ENCODE assay signal across 3 cellular contexts in genomic region chr10:130658687-130659290, GRCh38.
"Had no signal": no experiment of that assay in that cellular context is flagged by ENCODE, and none has a peak within 500 bp of the region (broad histone marks: within the 10 kb centered on the region; RNA-seq: fewer than 3 reads in every experiment).

No MANE protein-coding gene starts in this region.

- H3K4me3 ChIP-seq: GM12878 had no signal

- DNase-seq: GDM1, GF-D8 had no signal

- ATAC-seq: GM12878 had no signal
